32 cellular contexts compared by ENCODE assay signal in genomic region chrX:25853002-25853479, GRCh38.
A peak's percentile ranks its signal among the peaks of the same experiment; 100 is the strongest.
DNase-seq lines count a peak whose midpoint lies in the region; ATAC-seq, FAIRE-seq and TF ChIP-seq lines count a peak whose summit lies in the region.
"Had no signal": no experiment of that assay in that cellular context is flagged by ENCODE, and none has a peak within 500 bp of the region (broad histone marks: within the 10 kb centered on the region; RNA-seq: fewer than 3 reads in every experiment).

No MANE protein-coding gene starts in this region.

- H3K27me3 ChIP-seq in astrocyte (ENCODE audit: insufficient read depth, low read length) = no peaks in the 10 kb centered on the region
- H3K27me3 ChIP-seq in neural cell (ENCODE audit: insufficient read depth, low read depth, low read length) = no peaks in the 10 kb centered on the region
- H3K27me3 ChIP-seq: BE2C had no signal

- H3K4me3 Mint-ChIP-seq in astrocyte (ENCODE audit: unreplicated experiment) = no peak overlapping the region
- H3K4me3 Mint-ChIP-seq: B cell; CD14-positive monocyte; CD4-positive, alpha-beta memory T cell; CD4-positive, alpha-beta T cell; CD4-positive, CD25-positive, alpha-beta regulatory T cell; CD8-positive, alpha-beta memory T cell; CD8-positive, alpha-beta T cell had no signal

- H3K4me1 Mint-ChIP-seq in astrocyte (ENCODE audit: low read depth, unreplicated experiment) = no peaks in the 10 kb centered on the region
- H3K4me1 Mint-ChIP-seq: B cell; CD14-positive monocyte; CD4-positive, alpha-beta memory T cell; CD4-positive, CD25-positive, alpha-beta regulatory T cell; CD8-positive, alpha-beta memory T cell had no signal

- no peaks in the 10 kb centered on the region for H3K79me2 ChIP-seq in astrocyte (ENCODE audit: insufficient read depth, low read length)
- no peaks in the 10 kb centered on the region for H3K79me2 ChIP-seq in neural cell (replicated peaks; ENCODE audit: insufficient read depth, low read length)

- H3K4me3 ChIP-seq in astrocyte (ENCODE audit: insufficient read depth, low read depth, low read length) (no peak overlapping the region), neural cell (ENCODE audit: low read length) (no peak overlapping the region)
- H3K4me3 ChIP-seq: A549; BLaER1; BLaER1 treated with 17β-estradiol and CSF1 and Interleukin-3, amounts not matched to agents 10 nM and 100 nM had no signal

- no peak overlapping the region for H3K27ac ChIP-seq in astrocyte (ENCODE audit: low read depth, low read length)
- H3K27ac ChIP-seq in neural cell (ENCODE audit: low read length) = no peak overlapping the region
- H3K27ac ChIP-seq: 22Rv1; A549; BLaER1; BLaER1 treated with 17β-estradiol and CSF1 and Interleukin-3, amounts not matched to agents 10 nM and 100 nM; C4-2B had no signal

- H3K9ac ChIP-seq in astrocyte (ENCODE audit: low read length) = no peak overlapping the region
- no peak overlapping the region for H3K9ac ChIP-seq in neural cell (ENCODE audit: low read length)
- H3K9ac ChIP-seq: BLaER1; BLaER1 treated with 17β-estradiol and CSF1 and Interleukin-3, amounts not matched to agents 10 nM and 100 nM had no signal

- H3K9me2 ChIP-seq in neural cell (ENCODE audit: insufficient read depth, low read length) = no peaks in the 10 kb centered on the region

- H3K4me2 ChIP-seq in astrocyte (ENCODE audit: low read length) (no peak overlapping the region), neural cell (ENCODE audit: low read length) (no peak overlapping the region)
- H3K4me2 ChIP-seq: A549; BLaER1; BLaER1 treated with 17β-estradiol and CSF1 and Interleukin-3, amounts not matched to agents 10 nM and 100 nM had no signal

- H3K27me3 Mint-ChIP-seq in astrocyte (ENCODE audit: low read depth, unreplicated experiment) = no peaks in the 10 kb centered on the region
- H3K27me3 Mint-ChIP-seq: B cell; CD4-positive, alpha-beta memory T cell; CD4-positive, alpha-beta T cell; CD4-positive, CD25-positive, alpha-beta regulatory T cell; CD8-positive, alpha-beta memory T cell had no signal

- FAIRE-seq in astrocyte (lab: Jason Lieb, UNC) = peak; percentile 20
- FAIRE-seq: A204.1, A549, D721Med had no signal

- ATAC-seq in HG03342 (IDR thresholded peaks at IDR 0.05; ENCODE audit: unreplicated experiment) = no peak
- ATAC-seq: A549; CD8-positive, alpha-beta T cell had no signal

- H3K27ac Mint-ChIP-seq in astrocyte (ENCODE audit: unreplicated experiment) = no peak overlapping the region
- H3K27ac Mint-ChIP-seq: B cell; CD14-positive monocyte; CD4-positive, alpha-beta memory T cell; CD4-positive, alpha-beta T cell; CD4-positive, CD25-positive, alpha-beta regulatory T cell; CD8-positive, alpha-beta memory T cell; CD8-positive, alpha-beta T cell had no signal

- H2AFZ ChIP-seq in astrocyte (ENCODE audit: low read depth, low read length) = no peak overlapping the region
- H2AFZ ChIP-seq in neural cell (ENCODE audit: low read depth, low read length) = no peak overlapping the region

- H3K4me1 ChIP-seq in astrocyte (ENCODE audit: insufficient read depth, low read length) = no peaks in the 10 kb centered on the region
- H3K4me1 ChIP-seq: A549; BE2C; BLaER1; BLaER1 treated with 17β-estradiol and CSF1 and Interleukin-3, amounts not matched to agents 10 nM and 100 nM; Caco-2 had no signal

- peak; percentile 95 for TF ChIP-seq EP300 in neural cell (conservative IDR thresholded peaks at IDR 0.05; ENCODE audit: poor library complexity, severe bottlenecking)

- no peaks in the 10 kb centered on the region for H3K9me3 ChIP-seq in astrocyte (ENCODE audit: insufficient read depth, low read depth, low read length)
- H3K9me3 ChIP-seq in neural cell (ENCODE audit: low read length) = no peaks in the 10 kb centered on the region
- H3K9me3 ChIP-seq: A549; BE2C; BLaER1; BLaER1 treated with 17β-estradiol and CSF1 and Interleukin-3, amounts not matched to agents 10 nM and 100 nM; Caco-2 had no signal

- no peak for DNase-seq in astrocyte (ENCODE audit: low read depth)
- no peak for DNase-seq in NCI-H2029 (lab: John Stamatoyannopoulos, UW)
- DNase-seq: 8988T; ACHN; AML-193; BE2C; Caco-2; Calu3; CD4-positive, alpha-beta memory T cell; CD4-positive, alpha-beta T cell; CD4-positive, CD25-positive, alpha-beta regulatory T cell; CD8-positive, alpha-beta memory T cell; CD8-positive, alpha-beta T cell; COR-L47; DMS 273 treated with DMSO at 0.1 percent for 48 hours; DMS153; DMS53; DMS79; DMS79 treated with DMSO at 0.1 percent for 48 hours; DND-41; EL had no signal

- H3K36me3 ChIP-seq in astrocyte (ENCODE audit: insufficient read depth, low read length) = no peaks in the 10 kb centered on the region
- no peaks in the 10 kb centered on the region for H3K36me3 ChIP-seq in neural cell (ENCODE audit: insufficient read depth, low read length)
- H3K36me3 ChIP-seq: BE2C; BLaER1; BLaER1 treated with 17β-estradiol and CSF1 and Interleukin-3, amounts not matched to agents 10 nM and 100 nM had no signal

- H3F3A ChIP-seq in neural cell (ENCODE audit: insufficient read depth, low read length, poor library complexity, severe bottlenecking) = no peaks in the 10 kb centered on the region

- no peaks in the 10 kb centered on the region for H3K9me3 Mint-ChIP-seq in astrocyte (ENCODE audit: unreplicated experiment)
- H3K9me3 Mint-ChIP-seq: CD8-positive, alpha-beta T cell had no signal

- no peaks in the 10 kb centered on the region for H3K36me3 Mint-ChIP-seq in astrocyte (ENCODE audit: low read depth, unreplicated experiment)
- H3K36me3 Mint-ChIP-seq: CD14-positive monocyte; CD4-positive, alpha-beta memory T cell; CD4-positive, CD25-positive, alpha-beta regulatory T cell; CD8-positive, alpha-beta memory T cell; CD8-positive, alpha-beta T cell had no signal

- TF ChIP-seq RAD21 in neural cell (conservative IDR thresholded peaks at IDR 0.05) = no peak

- TF ChIP-seq CTCF in astrocyte (IDR thresholded peaks at IDR 0.05; ENCODE audit: insufficient read depth, low read depth, low read length) (no peak), neural cell (IDR thresholded peaks at IDR 0.05; ENCODE audit: poor library complexity, severe bottlenecking) (no peak)

- H4K20me1 ChIP-seq in astrocyte (ENCODE audit: insufficient read depth, low read length) (no peaks in the 10 kb centered on the region), neural cell (ENCODE audit: insufficient read depth) (no peaks in the 10 kb centered on the region)
- H4K20me1 ChIP-seq: BLaER1 had no signal

TF ChIP-seq in neural cell, 6 proteins besides CTCF, POLR2A, EP300 and RAD21:
- no peak for TF ChIP-seq EZH2 (IDR thresholded peaks at IDR 0.05; ENCODE audit: borderline replicate concordance, insufficient read depth, low read length, poor library complexity, severe bottlenecking)
- no peak for TF ChIP-seq TAF1 (IDR thresholded peaks at IDR 0.05; ENCODE audit: low read depth)
- TF ChIP-seq MXI1 (conservative IDR thresholded peaks at IDR 0.05; ENCODE audit: poor library complexity, severe bottlenecking) = no peak
- TF ChIP-seq SMC3 (conservative IDR thresholded peaks at IDR 0.05; ENCODE audit: poor library complexity) = no peak
- TF ChIP-seq POLR2AphosphoS5 (IDR thresholded peaks at IDR 0.05) = peak; percentile 93
- peak; percentile 20 for TF ChIP-seq REST (IDR thresholded peaks at IDR 0.05; ENCODE audit: borderline replicate concordance)
